29 cellular contexts compared by ENCODE assay signal in the genomic region with DNA sequence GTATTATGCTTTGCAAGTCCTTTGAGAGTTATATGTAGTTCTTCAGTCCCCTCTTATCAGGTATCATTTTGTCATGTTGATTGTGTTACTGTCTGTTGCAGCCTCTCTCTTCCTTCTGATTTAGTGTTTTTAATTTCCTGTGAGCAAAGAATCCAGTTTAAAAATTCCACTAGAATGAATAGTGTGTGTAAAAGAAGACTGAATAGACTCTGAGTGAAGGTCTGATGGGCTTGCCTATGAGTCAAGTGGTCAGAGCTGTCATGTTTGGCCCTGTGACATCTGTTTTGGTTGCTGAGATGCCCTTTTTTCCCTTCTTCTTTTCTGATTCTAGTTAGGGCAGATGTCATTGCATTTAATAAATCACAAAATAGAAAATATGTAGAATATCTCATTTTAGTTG. TPM values are rescaled to one million over a fixed set of nuclear protein-coding genes. Genes with fewer than 3 reads are reported as not detected.
DNase-seq lines count a peak whose midpoint lies in the region; FAIRE-seq and TF ChIP-seq lines count a peak whose summit lies in the region.
"Had no signal": no experiment of that assay in that cellular context is flagged by ENCODE, and none has a peak within 500 bp of the region (broad histone marks: within the 10 kb centered on the region; RNA-seq: fewer than 3 reads in every experiment).

No MANE protein-coding gene starts in this region.

- FAIRE-seq in astrocyte (lab: Jason Lieb, UNC) = peak; percentile 84
- FAIRE-seq in urothelium cell line (lab: Jason Lieb, UNC) = no peak

- H3T11ph ChIP-seq in H9 (ENCODE audit: low read length) = no peak overlapping the region

- no peak overlapping the region for H4K91ac ChIP-seq in H9 (ENCODE audit: insufficient read length, low read depth, low read length)

- H3K18ac ChIP-seq in H9 (ENCODE audit: insufficient read length, low read depth, low read length) = no peak overlapping the region

- no peak overlapping the region for H4K5ac ChIP-seq in H9 (ENCODE audit: insufficient read length, low read depth, low read length)

- no peak overlapping the region for H2BK12ac ChIP-seq in H9 (ENCODE audit: insufficient read length, low read depth, low read length)

- no peaks in the 10 kb centered on the region for H3K23me2 ChIP-seq in H9 (ENCODE audit: insufficient read length, low read depth, low read length, poor library complexity, severe bottlenecking)

- no peak for TF ChIP-seq CTCF in astrocyte (IDR thresholded peaks at IDR 0.05; ENCODE audit: insufficient read depth, low read depth, low read length)
- TF ChIP-seq CTCF in thyroid gland (IDR thresholded peaks at IDR 0.05) = no peak
- no peak for TF ChIP-seq CTCF in H9 (conservative IDR thresholded peaks at IDR 0.05)

- peak; percentile 43 for DNase-seq in AG20443 (ENCODE audit: low spot score)
- peak; percentile 70 for DNase-seq in LHCN-M2 (ENCODE audit: low read depth)
- DNase-seq in astrocyte (ENCODE audit: low read depth) = peak; percentile 36
- DNase-seq in myocyte (ENCODE audit: low read depth) = peak; percentile 36
- no peak for DNase-seq in thyroid gland
- DNase-seq in urothelium cell line (ENCODE audit: low spot score) = no peak
- no peak for DNase-seq in H9
- DNase-seq: activated CD4-positive, alpha-beta T cell treated with anti-CD3 and anti-CD28 coated beads for 36 hours; activated CD8-positive, alpha-beta T cell treated with anti-CD3 and anti-CD28 coated beads, Interleukin-2, amount 10 ng/mL, durations not matched to agents 7 days and 5 days; amniotic stem cell; DMS153; hypothalamus; left colon; NCI-H1417; NCI-H2029 treated with DMSO at 0.1 percent for 48 hours; NCI-H345; NCI-H69; PC-3; stimulated activated naive CD4-positive, alpha-beta T cell treated with Interleukin-2 at 50 U/mL for 16 hours had no signal

- H3K4me3 ChIP-seq in astrocyte (ENCODE audit: insufficient read depth, low read depth, low read length) = no peak overlapping the region
- no peak overlapping the region for H3K4me3 ChIP-seq in thyroid gland (replicated peaks in 1 of 3)
- H3K4me3 ChIP-seq: BLaER1 treated with 17β-estradiol and CSF1 and Interleukin-3, amounts not matched to agents 10 nM and 100 nM; smooth muscle cell had no signal

- H3K27ac ChIP-seq in astrocyte (ENCODE audit: low read depth, low read length) (no peak overlapping the region), thyroid gland (no peak overlapping the region), H9 (ENCODE audit: insufficient read length, low read depth, low read length) (no peak overlapping the region)
- H3K27ac ChIP-seq: BLaER1 treated with 17β-estradiol and CSF1 and Interleukin-3, amounts not matched to agents 10 nM and 100 nM; parathyroid adenoma had no signal

- H3K4me1 Mint-ChIP-seq in astrocyte (ENCODE audit: low read depth, unreplicated experiment) = peaks cover 27% of the 10 kb centered on the region
- peaks cover 18 to 29% of the 10 kb centered on the region in 2 experiments for H3K4me1 Mint-ChIP-seq in H9

- H3K27ac Mint-ChIP-seq in astrocyte (ENCODE audit: unreplicated experiment) (no peak overlapping the region), H9 (no peak overlapping the region; a peak in 1 of 7 replicates)
- H3K27ac Mint-ChIP-seq: activated CD4-positive, alpha-beta T cell treated with anti-CD3 and anti-CD28 coated beads for 36 hours; activated CD8-positive, alpha-beta T cell treated with anti-CD3 and anti-CD28 coated beads, Interleukin-2, amount 10 ng/mL, durations not matched to agents 7 days and 5 days; activated naive CD4-positive, alpha-beta T cell treated with anti-CD3 and anti-CD28 coated beads, Interleukin-2, amount 50 U/mL, for 24 hours; memory B cell; T-helper 2 cell treated with Interferon-gamma antibody and Interleukin-4, amounts not matched to agents 5 μg/mL and 100 μg/mL, for 36 hours had no signal

- no peaks in the 10 kb centered on the region for H4K20me1 ChIP-seq in astrocyte (ENCODE audit: insufficient read depth, low read length)
- H4K20me1 ChIP-seq in H9 (ENCODE audit: control insufficient read depth, insufficient read depth, insufficient read length) = no peaks in the 10 kb centered on the region

- no peaks in the 10 kb centered on the region for H3K27me3 Mint-ChIP-seq in astrocyte (ENCODE audit: low read depth, unreplicated experiment)
- H3K27me3 Mint-ChIP-seq in H9 (ENCODE audit: low read depth) = no peaks in the 10 kb centered on the region
- H3K27me3 Mint-ChIP-seq: activated CD4-positive, alpha-beta T cell treated with anti-CD3 and anti-CD28 coated beads for 36 hours; activated naive CD4-positive, alpha-beta T cell treated with anti-CD3 and anti-CD28 coated beads, Interleukin-2, amount 50 U/mL, for 24 hours; memory B cell had no signal

- H2BK5ac ChIP-seq in H9 (ENCODE audit: insufficient read length, low read length) = no peak overlapping the region

- no peak overlapping the region for H2BK20ac ChIP-seq in H9 (ENCODE audit: low read depth, low read length, poor library complexity, severe bottlenecking)

- H3K79me2 ChIP-seq in astrocyte (ENCODE audit: insufficient read depth, low read length) = peaks cover 52% of the 10 kb centered on the region
- no peaks in the 10 kb centered on the region for H3K79me2 ChIP-seq in H9 (ENCODE audit: insufficient read depth, low read length)
- H3K79me2 ChIP-seq: parathyroid adenoma had no signal

- no peak overlapping the region for H3K14ac ChIP-seq in H9 (ENCODE audit: insufficient read depth, low read length)

- H2BK120ac ChIP-seq in H9 (ENCODE audit: low read depth, low read length, poor library complexity, severe bottlenecking) = no peak overlapping the region

- no peak overlapping the region for H2AK5ac ChIP-seq in H9 (ENCODE audit: insufficient read length, low read length)

- no peaks in the 10 kb centered on the region for H3K9me3 ChIP-seq in astrocyte (ENCODE audit: insufficient read depth, low read depth, low read length)
- no peaks in the 10 kb centered on the region for H3K9me3 ChIP-seq in thyroid gland
- H3K9me3 ChIP-seq in H9 (ENCODE audit: control insufficient read depth, low read depth, low read length) = no peaks in the 10 kb centered on the region
- H3K9me3 ChIP-seq: BLaER1 treated with 17β-estradiol and CSF1 and Interleukin-3, amounts not matched to agents 10 nM and 100 nM had no signal

- H3K4me2 ChIP-seq in astrocyte (ENCODE audit: low read length) (no peak overlapping the region), H9 (ENCODE audit: insufficient read depth, insufficient read length, low read length) (no peak overlapping the region)
- H3K4me2 ChIP-seq: BLaER1 treated with 17β-estradiol and CSF1 and Interleukin-3, amounts not matched to agents 10 nM and 100 nM; smooth muscle cell had no signal

- TF ChIP-seq POLR2A in thyroid gland (IDR thresholded peaks at IDR 0.05) = no peak

- H3K4ac ChIP-seq in H9 (ENCODE audit: low read depth, low read length) = no peak overlapping the region

- no peaks in the 10 kb centered on the region for H3K9me3 Mint-ChIP-seq in astrocyte (ENCODE audit: unreplicated experiment)
- H3K9me3 Mint-ChIP-seq in H9 = no peaks in the 10 kb centered on the region
- H3K9me3 Mint-ChIP-seq: activated naive CD4-positive, alpha-beta T cell treated with anti-CD3 and anti-CD28 coated beads, Interleukin-2, amount 50 U/mL, for 24 hours; memory B cell; neural crest cell; T-helper 2 cell treated with Interferon-gamma antibody and Interleukin-4, amounts not matched to agents 5 μg/mL and 100 μg/mL, for 36 hours had no signal

- H3K27me3 ChIP-seq in astrocyte (ENCODE audit: insufficient read depth, low read length) (no peaks in the 10 kb centered on the region), thyroid gland (no peaks in the 10 kb centered on the region), H9 (ENCODE audit: insufficient read depth, low read length) (no peaks in the 10 kb centered on the region)
- H3K27me3 ChIP-seq: BLaER1 treated with 17β-estradiol and CSF1 and Interleukin-3, amounts not matched to agents 10 nM and 100 nM had no signal

- no peak overlapping the region for H2BK15ac ChIP-seq in H9 (ENCODE audit: low read depth, low read length)

- H3K36me3 ChIP-seq in astrocyte (ENCODE audit: insufficient read depth, low read length) (no peaks in the 10 kb centered on the region), thyroid gland (no peaks in the 10 kb centered on the region)

- peaks cover 14% of the 10 kb centered on the region for H3K4me1 ChIP-seq in astrocyte (ENCODE audit: insufficient read depth, low read length)
- no peaks in the 10 kb centered on the region for H3K4me1 ChIP-seq in thyroid gland
- H3K4me1 ChIP-seq in H9 (ENCODE audit: insufficient read depth, low read length) = peaks cover 2% of the 10 kb centered on the region; the same call in 1 of the 2 replicates
- H3K4me1 ChIP-seq: parathyroid adenoma had no signal

- no peak overlapping the region for H4K8ac ChIP-seq in H9 (replicated peaks; ENCODE audit: insufficient read length, low read depth, low read length)

- H2AFZ ChIP-seq in astrocyte (ENCODE audit: low read depth, low read length) (no peak overlapping the region), H9 (ENCODE audit: low read length) (no peak overlapping the region)
- H2AFZ ChIP-seq: parathyroid adenoma had no signal

- H3K4me3 Mint-ChIP-seq in astrocyte (ENCODE audit: unreplicated experiment) (peak overlapping the region; percentile 14), H9 (no peak overlapping the region)
- H3K4me3 Mint-ChIP-seq: activated CD4-positive, alpha-beta T cell treated with anti-CD3 and anti-CD28 coated beads for 36 hours; activated CD8-positive, alpha-beta T cell treated with anti-CD3 and anti-CD28 coated beads, Interleukin-2, amount 10 ng/mL, durations not matched to agents 7 days and 5 days; activated naive CD4-positive, alpha-beta T cell treated with anti-CD3 and anti-CD28 coated beads, Interleukin-2, amount 50 U/mL, for 24 hours; memory B cell; neural crest cell; T-helper 2 cell treated with Interferon-gamma antibody and Interleukin-4, amounts not matched to agents 5 μg/mL and 100 μg/mL, for 36 hours had no signal

- H3K36me3 Mint-ChIP-seq in astrocyte (ENCODE audit: low read depth, unreplicated experiment) = peaks cover 7% of the 10 kb centered on the region
- H3K36me3 Mint-ChIP-seq in H9 (ENCODE audit: insufficient read depth in 1 of 3, low read depth in 3 of 3) = peaks cover 0 to 3% (median 0%) of the 10 kb centered on the region in 3 experiments; a peak in 1 of 7 replicates

- no peak overlapping the region for H3K56ac ChIP-seq in H9 (ENCODE audit: insufficient read length, low read depth, low read length)

- intact Hi-C loops in thyroid gland (cut with DNase I) = no loop called here

- H3K9ac ChIP-seq in astrocyte (ENCODE audit: low read length) = no peak overlapping the region
- H3K9ac ChIP-seq in H9 (ENCODE audit: extremely low read depth, insufficient read length, low read length) = no peak overlapping the region
- H3K9ac ChIP-seq: BLaER1 treated with 17β-estradiol and CSF1 and Interleukin-3, amounts not matched to agents 10 nM and 100 nM; parathyroid adenoma had no signal

- H3K79me1 ChIP-seq in H9 (ENCODE audit: insufficient read depth, low read depth, low read length, poor library complexity, severe bottlenecking) = no peaks in the 10 kb centered on the region

- no peak overlapping the region for H3K23ac ChIP-seq in H9 (ENCODE audit: insufficient read length, low read depth, low read length)

RNA-seq across cellular contexts. Expression of gene KCTD4, which starts 23.3 kb away (rescaled TPM):
- 0.64 TPM in 1 of 2 replicates, not detected in the other for total RNA-seq in LHCN-M2 (2014; rRNA removed)
- polyA plus RNA-seq in LHCN-M2 (2012) = 0.29 TPM
- 0.41 and 0.64 TPM in 2 replicates for total RNA-seq in astrocyte
- total RNA-seq in myocyte = not detected in 2 replicates
- polyA plus RNA-seq in myocyte (2012) = 1.6 TPM
- total RNA-seq in thyroid gland = under 1 TPM in 1 of 4 donors, not detected in 3; 0.11 TPM
- not detected in 2 replicates for total RNA-seq in H9 (2021)
- total RNA-seq: activated CD4-positive, alpha-beta T cell treated with anti-CD3 and anti-CD28 coated beads for 36 hours; activated CD8-positive, alpha-beta T cell treated with anti-CD3 and anti-CD28 coated beads, Interleukin-2, amount 10 ng/mL, durations not matched to agents 7 days and 5 days; G401; neural crest cell; PC-3; Right ventricle myocardium inferior; smooth muscle cell; ureter had no signal
- polyA plus RNA-seq: smooth muscle cell had no signal

Comparison
In these comparisons a context has a peak if more than half of its experiments do, and no peak if none do; other contexts are left out.
1. DNase-seq: peak in AG20443 (single experiment), LHCN-M2 (single experiment), astrocyte (single experiment) and myocyte (single experiment); none in thyroid gland (0 of 2), urothelium cell line (single experiment) and H9 (single experiment).